Comparison of ENCODE assay signal across 8 cellular contexts in the genomic region with DNA sequence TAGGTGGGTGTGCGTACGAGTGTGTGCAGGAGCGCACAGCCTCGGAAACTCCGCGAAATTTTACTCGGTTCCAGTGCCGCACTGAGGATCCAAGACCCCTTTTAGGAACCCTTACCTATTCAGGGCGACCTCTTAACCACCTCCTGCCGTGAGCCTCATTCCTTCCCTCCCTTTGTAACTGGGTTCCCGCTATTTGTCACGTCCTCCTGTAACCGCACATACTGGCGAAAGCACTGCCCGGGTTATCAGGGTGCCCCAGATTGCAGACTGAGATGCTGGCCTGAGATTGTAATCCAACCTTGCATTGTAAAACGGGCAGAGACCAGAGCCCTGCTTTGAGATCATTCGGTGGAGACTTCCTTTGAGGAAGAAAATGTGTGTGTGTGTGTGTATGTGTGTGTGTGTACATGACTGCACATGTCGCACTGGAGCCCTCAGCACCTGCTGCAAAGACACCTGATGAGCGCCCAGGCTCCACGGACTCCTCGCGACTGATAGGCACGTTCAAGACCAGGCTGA.
DNase-seq lines count a peak whose midpoint lies in the region; ATAC-seq, FAIRE-seq and TF ChIP-seq lines count a peak whose summit lies in the region.

No MANE protein-coding gene starts in this region.

- H3K4me3 ChIP-seq in bronchial epithelial cell (ENCODE audit: low read depth, low read length), result peak overlapping the region; percentile 55

- ATAC-seq in GM19025 (IDR thresholded peaks at IDR 0.05; ENCODE audit: low read depth, unreplicated experiment) (peak; percentile 5), HG03432 (IDR thresholded peaks at IDR 0.05; ENCODE audit: unreplicated experiment) (peak; percentile 4), left colon (peak; percentile 31)
- ATAC-seq in stimulated activated naive CD8-positive, alpha-beta T cell treated with anti-CD3 and anti-CD28 coated beads, Interleukin-15, Interleukin-2, amounts not matched to agents 100 U/mL and 50 U/mL, for 24 hours, result peak; percentile 5

- peak; percentile 42 for DNase-seq in SHP77 treated with DMSO at 0.1 percent for 48 hours (lab: John Stamatoyannopoulos, UW)
- DNase-seq in bronchial epithelial cell (ENCODE audit: low read depth), result peak; percentile 57
- DNase-seq in left colon, result peak; percentile 47 to 58
- peak; percentile 49 for DNase-seq in stimulated activated naive CD8-positive, alpha-beta T cell treated with anti-CD3 and anti-CD28 coated beads, Interleukin-15, Interleukin-2, amounts not matched to agents 100 U/mL and 50 U/mL, for 24 hours
- DNase-seq in CD1c-positive myeloid dendritic cell (ENCODE audit: extremely low spot score), result no peak

- intact Hi-C loops in left colon (cut with DNase I, micrococcal nuclease), result loop anchor here in 1 of 2 donors (10.0 kb wide), 1 partner anchor 146 kb away; no protein-coding TSS in a partner anchor

- TF ChIP-seq CTCF in C4-2B (conservative IDR thresholded peaks at IDR 0.05), result no peak
- TF ChIP-seq CTCF in bronchial epithelial cell (IDR thresholded peaks at IDR 0.05; ENCODE audit: insufficient read depth, low read length, severe bottlenecking), result no peak

- no peaks in the 10 kb centered on the region for H3K27me3 ChIP-seq in bronchial epithelial cell (ENCODE audit: control insufficient read depth, insufficient read depth, low read length)

- no peaks in the 10 kb centered on the region for H3K36me3 ChIP-seq in bronchial epithelial cell (ENCODE audit: control insufficient read depth, insufficient read depth, low read length)

- no peak for FAIRE-seq in bronchial epithelial cell (lab: Jason Lieb, UNC)

- peak overlapping the region; percentile 77 for H3K27ac ChIP-seq in C4-2B
